Comparison of ENCODE assay signal across 17 cellular contexts in the genomic region with DNA sequence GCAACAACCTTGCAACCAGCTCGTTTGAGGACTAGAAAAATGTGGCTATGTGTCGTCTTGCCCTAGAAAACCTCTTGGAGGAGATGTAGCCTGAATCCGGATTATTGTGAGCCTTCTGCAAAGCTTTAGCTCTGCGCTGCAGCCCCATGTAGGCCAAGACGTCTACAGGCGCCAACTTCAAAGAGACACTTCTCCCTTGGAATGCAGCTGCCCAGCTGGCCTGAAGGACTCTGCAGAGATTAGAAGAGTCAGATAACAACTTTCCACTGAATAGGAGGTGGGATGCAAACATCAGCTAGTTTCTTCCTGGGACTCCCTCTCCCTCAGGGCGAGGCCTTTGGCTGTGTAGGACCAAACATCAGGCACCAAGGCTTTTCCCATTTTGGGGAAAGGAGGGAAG.
DNase-seq lines count a peak whose midpoint lies in the region; ATAC-seq, FAIRE-seq and TF ChIP-seq lines count a peak whose summit lies in the region.
"Had no signal": no experiment of that assay in that cellular context is flagged by ENCODE, and none has a peak within 500 bp of the region (broad histone marks: within the 10 kb centered on the region; RNA-seq: fewer than 3 reads in every experiment).

No MANE protein-coding gene starts in this region.

- no peak overlapping the region for H3K4me2 ChIP-seq in mammary epithelial cell (ENCODE audit: insufficient read depth, low read depth, low read length)
- H3K4me2 ChIP-seq: BLaER1 had no signal

- in situ Hi-C loops in mammary epithelial cell (cut with MboI; ENCODE audit: low sequenced_read_pairs in 2 of 2) = no loop called here

- H3K9me3 ChIP-seq in mammary epithelial cell (replicated peaks; ENCODE audit: insufficient read depth, low read length) = no peaks in the 10 kb centered on the region
- no peaks in the 10 kb centered on the region for H3K9me3 ChIP-seq in breast epithelium
- no peaks in the 10 kb centered on the region for H3K9me3 ChIP-seq in lower lobe of right lung
- H3K9me3 ChIP-seq: BLaER1, Peyer's patch had no signal

- TF ChIP-seq POLR2A in breast epithelium (IDR thresholded peaks at IDR 0.05) = no peak

- no peak overlapping the region for H3K9ac ChIP-seq in mammary epithelial cell (ENCODE audit: insufficient read depth, low read length)
- H3K9ac ChIP-seq: BLaER1 had no signal

- no peak overlapping the region for H3K4me3 ChIP-seq in mammary epithelial cell (replicated peaks in 1 of 3; ENCODE audit: insufficient read depth in 1 of 3, low read depth in 2 of 3, low read length in 3 of 3)
- no peak overlapping the region for H3K4me3 ChIP-seq in breast epithelium
- no peak overlapping the region for H3K4me3 ChIP-seq in bronchial epithelial cell (ENCODE audit: low read depth, low read length)
- no peak overlapping the region for H3K4me3 ChIP-seq in lower lobe of right lung
- H3K4me3 ChIP-seq: BLaER1, Peyer's patch had no signal

- dilution Hi-C loops in mammary epithelial cell (cut with HindIII; ENCODE audit: low sequenced_read_pairs) = no loop called here

- H4K20me1 ChIP-seq in mammary epithelial cell (ENCODE audit: insufficient read depth, low read length) = no peaks in the 10 kb centered on the region
- H4K20me1 ChIP-seq: BLaER1 had no signal

- ATAC-seq in lower lobe of right lung (peak; percentile 79 to 90), GM19324 (IDR thresholded peaks at IDR 0.05; ENCODE audit: low FRiP score, unreplicated experiment) (no peak)
- ATAC-seq: CD8-positive, alpha-beta T cell had no signal

- FAIRE-seq in bronchial epithelial cell (lab: Jason Lieb, UNC) = peak; percentile 47
- FAIRE-seq: D721Med had no signal

- no peak for TF ChIP-seq CTCF in mammary epithelial cell (conservative IDR thresholded peaks at IDR 0.05 in 1 of 2, IDR thresholded peaks at IDR 0.05 in 1 of 2; ENCODE audit: extremely low read depth in 1 of 2, insufficient read depth in 1 of 2, low read depth in 1 of 2, low read length in 2 of 2)
- no peak for TF ChIP-seq CTCF in breast epithelium (IDR thresholded peaks at IDR 0.05)
- no peak for TF ChIP-seq CTCF in bronchial epithelial cell (IDR thresholded peaks at IDR 0.05; ENCODE audit: insufficient read depth, low read length, severe bottlenecking)
- TF ChIP-seq CTCF in lower lobe of right lung (IDR thresholded peaks at IDR 0.05) = no peak

- H2AFZ ChIP-seq in mammary epithelial cell (ENCODE audit: low read depth, low read length) = peak overlapping the region; percentile 31

- H3K36me3 ChIP-seq in mammary epithelial cell (ENCODE audit: insufficient read depth, low read length) = no peaks in the 10 kb centered on the region
- no peaks in the 10 kb centered on the region for H3K36me3 ChIP-seq in breast epithelium
- no peaks in the 10 kb centered on the region for H3K36me3 ChIP-seq in bronchial epithelial cell (ENCODE audit: control insufficient read depth, insufficient read depth, low read length)
- no peaks in the 10 kb centered on the region for H3K36me3 ChIP-seq in lower lobe of right lung
- H3K36me3 ChIP-seq: BLaER1, Peyer's patch had no signal

- CTCF ChIA-PET in mammary epithelial cell (lab: Charles Lee; ENCODE audit: low non-redundant PET) = no interaction called here

- intact Hi-C loops in mammary epithelial cell (cut with micrococcal nuclease) (no loop called here), breast epithelium (cut with DNase I; ENCODE audit: low total_unique reads) (no loop called here), lower lobe of right lung (cut with DNase I) (no loop called here)

- H3K27me3 ChIP-seq in mammary epithelial cell (ENCODE audit: insufficient read depth, low read length) (no peaks in the 10 kb centered on the region), breast epithelium (no peaks in the 10 kb centered on the region), bronchial epithelial cell (ENCODE audit: control insufficient read depth, insufficient read depth, low read length) (no peaks in the 10 kb centered on the region), lower lobe of right lung (ENCODE audit: low read depth) (no peaks in the 10 kb centered on the region)
- H3K27me3 ChIP-seq: BLaER1, Peyer's patch had no signal

- DNase-seq in mammary epithelial cell (no peak), breast epithelium (ENCODE audit: low spot score in 2 of 2) (no peak), bronchial epithelial cell (ENCODE audit: low read depth) (no peak), lower lobe of right lung (peak; percentile 56), SKM-1 treated with dmso at 0.1 percent for 144 hours (lab: John Stamatoyannopoulos, UW; ENCODE audit: unreplicated experiment) (no peak), substantia nigra (lab: John Stamatoyannopoulos, UW) (no peak), NCI-H187 treated with DMSO at 0.1 percent for 48 hours (lab: John Stamatoyannopoulos, UW) (no peak)
- DNase-seq: CD8-positive, alpha-beta T cell; DMS79; KBM-7; NCI-H1436 treated with DMSO at 0.1 percent for 48 hours; NCI-H69; Peyer's patch; SHP77 had no signal

- peaks cover 26% of the 10 kb centered on the region for H3K4me1 ChIP-seq in mammary epithelial cell (ENCODE audit: insufficient read depth, low read length)
- no peaks in the 10 kb centered on the region for H3K4me1 ChIP-seq in breast epithelium
- H3K4me1 ChIP-seq in lower lobe of right lung = no peaks in the 10 kb centered on the region
- H3K4me1 ChIP-seq: BLaER1, Peyer's patch had no signal

- H3K27ac ChIP-seq in mammary epithelial cell (ENCODE audit: insufficient read depth, low read depth, low read length) (no peak overlapping the region), breast epithelium (no peak overlapping the region), lower lobe of right lung (no peak overlapping the region), substantia nigra (ENCODE audit: low read depth, low read length, poor library complexity, severe bottlenecking) (no peak overlapping the region)
- H3K27ac ChIP-seq: BLaER1, Peyer's patch had no signal

- 100% methylated on average over 6 of the region's 7 CpGs for WGBS in mammary epithelial cell (ENCODE audit: low coverage, missing lambda C conversion rate)

- H3K79me2 ChIP-seq in mammary epithelial cell (ENCODE audit: insufficient read depth, low read length) = no peaks in the 10 kb centered on the region

- BruUV-seq in mammary epithelial cell (replicated peaks; lab: Mats Ljungman, UMichigan) = no TSS peak
